In the genomic region with DNA sequence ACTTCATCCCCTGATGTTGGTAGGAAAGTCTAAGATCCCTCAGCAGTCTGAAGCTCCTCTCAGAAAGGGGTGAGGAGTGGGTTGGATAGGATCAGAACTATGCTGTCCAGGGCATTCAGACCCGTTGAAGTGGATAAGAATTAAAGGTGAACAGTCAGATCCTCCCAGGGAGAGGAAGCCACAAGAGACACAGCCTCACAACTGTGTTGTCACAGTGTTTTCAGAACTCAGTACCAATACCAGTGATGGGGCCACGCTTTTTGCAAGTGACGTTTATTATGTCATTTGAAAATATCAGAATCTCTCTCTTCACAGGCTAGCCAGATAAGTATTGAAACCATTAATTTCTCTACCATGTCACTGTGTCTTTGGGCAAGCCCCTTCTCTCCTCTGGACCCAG, we compare ENCODE assay signal across 9 cellular contexts. TPM values are rescaled to one million over a fixed set of nuclear protein-coding genes. Genes with fewer than 3 reads are reported as not detected.
DNase-seq lines count a peak whose midpoint lies in the region; ATAC-seq, FAIRE-seq and TF ChIP-seq lines count a peak whose summit lies in the region.
"Had no signal": no experiment of that assay in that cellular context is flagged by ENCODE, and none has a peak within 500 bp of the region (broad histone marks: within the 10 kb centered on the region; RNA-seq: fewer than 3 reads in every experiment).

No MANE protein-coding gene starts in this region.

- DNase-seq in activated naive CD4-positive, alpha-beta T cell treated with anti-CD3 and anti-CD28 coated beads, Interleukin-2, amount 50 U/mL, for 72 hours (ENCODE audit: low spot score in 2 of 2): no peak
- DNase-seq in activated naive CD4-positive, alpha-beta T cell treated with Interleukin-2 at 50 U/mL for 16 hours: no peak
- DNase-seq in endothelial cell of umbilical vein (ENCODE audit: low read depth, low spot score) (no peak), superior temporal gyrus (ENCODE audit: extremely low spot score) (peak; percentile 64), NCI-H1105 treated with DMSO at 0.1 percent for 48 hours (lab: John Stamatoyannopoulos, UW) (no peak), NCI-H1694 (lab: John Stamatoyannopoulos, UW) (no peak)
- DNase-seq: NCI-H187 had no signal

- dilution Hi-C loops in endothelial cell of umbilical vein (cut with MboI; ENCODE audit: extremely low pct_ligation_motif_present, low sequenced_read_pairs): no loop called here

- ATAC-seq in activated naive CD4-positive, alpha-beta T cell treated with anti-CD3 and anti-CD28 coated beads, Interleukin-2, amount 50 U/mL, for 72 hours: peak; percentile 26 to 73
- ATAC-seq in GM18517 (IDR thresholded peaks at IDR 0.05; ENCODE audit: unreplicated experiment): no peak

- intact Hi-C loops in endothelial cell of umbilical vein (cut with micrococcal nuclease): loop anchor here (2.0 to 10.0 kb wide), 3 partner anchors 238 to 342 kb away; a partner anchor contains a TSS

- H2AFZ ChIP-seq in OCI-LY3 (ENCODE audit: low read depth, low read length) (0 out of 2 replicates have a peak overlapping the region, but pooled peaks have one; percentile 33), endothelial cell of umbilical vein (ENCODE audit: low read depth, low read length) (peak overlapping the region; percentile 61)

- no peaks in the 10 kb centered on the region for H3K36me3 Mint-ChIP-seq in activated naive CD4-positive, alpha-beta T cell treated with anti-CD3 and anti-CD28 coated beads, Interleukin-2, amount 50 U/mL, for 72 hours

- no peaks in the 10 kb centered on the region for H3K36me3 ChIP-seq in OCI-LY3 (replicated peaks; ENCODE audit: low read depth, low read length)
- no peaks in the 10 kb centered on the region for H3K36me3 ChIP-seq in endothelial cell of umbilical vein (ENCODE audit: control insufficient read depth in 2 of 2, extremely low read depth in 1 of 2, insufficient read depth in 2 of 2, low read length in 2 of 2)

- H3K4me2 ChIP-seq in OCI-LY3 (ENCODE audit: low read length): no peak overlapping the region
- H3K4me2 ChIP-seq in endothelial cell of umbilical vein (ENCODE audit: insufficient read depth, low read length): no peak overlapping the region

- no peaks in the 10 kb centered on the region for H3K27me3 ChIP-seq in OCI-LY3 (ENCODE audit: low read depth, low read length)
- H3K27me3 ChIP-seq in endothelial cell of umbilical vein (ENCODE audit: control insufficient read depth in 2 of 2, insufficient read depth in 2 of 2, low read length in 2 of 2): no peaks in the 10 kb centered on the region

- FAIRE-seq in endothelial cell of umbilical vein (lab: Jason Lieb, UNC): no peak

- H4K20me1 ChIP-seq in OCI-LY3 (ENCODE audit: insufficient read depth, low read length) (no peaks in the 10 kb centered on the region), endothelial cell of umbilical vein (replicated peaks; ENCODE audit: control insufficient read depth, extremely low read depth, insufficient read depth, low read length) (no peaks in the 10 kb centered on the region)

- no peaks in the 10 kb centered on the region for H3K9me1 ChIP-seq in endothelial cell of umbilical vein (replicated peaks; ENCODE audit: control insufficient read depth, extremely low read depth, insufficient read depth, low read length)

- no peak overlapping the region for H3K4me3 ChIP-seq in OCI-LY3 (ENCODE audit: low read length)
- no peak overlapping the region for H3K4me3 ChIP-seq in endothelial cell of umbilical vein (replicated peaks in 1 of 3; ENCODE audit: insufficient read depth in 1 of 3, low read depth in 1 of 3, low read length in 3 of 3)

- CTCF ChIA-PET in endothelial cell of umbilical vein (lab: Charles Lee): interaction anchor here (1.0 to 2.5 kb wide), 27 partner anchors 10 to 760 kb away, joined by 3 to 22 read pairs (median 5); a partner anchor contains a TSS

- H3K27ac ChIP-seq in OCI-LY3 (ENCODE audit: low read length) (no peak overlapping the region), endothelial cell of umbilical vein (ENCODE audit: insufficient read depth, low read depth, low read length) (no peak overlapping the region)

- peaks cover 12% of the 10 kb centered on the region for H3K4me1 ChIP-seq in OCI-LY3 (ENCODE audit: low read length)
- H3K4me1 ChIP-seq in endothelial cell of umbilical vein (ENCODE audit: control insufficient read depth, extremely low read depth, insufficient read depth, low read length): peaks cover 10% of the 10 kb centered on the region

- no peak for TF ChIP-seq CTCF in OCI-LY3 (IDR thresholded peaks at IDR 0.05; ENCODE audit: low read depth, low read length)
- no peak for TF ChIP-seq CTCF in endothelial cell of umbilical vein (IDR thresholded peaks at IDR 0.05; ENCODE audit: extremely low read depth in 1 of 2, insufficient read depth in 1 of 2, low read depth in 1 of 2, low read length in 2 of 2)

- BruUV-seq in endothelial cell of umbilical vein (replicated peaks; lab: Mats Ljungman, UMichigan): no TSS peak

- no peak for TF ChIP-seq POLR2A in endothelial cell of umbilical vein (IDR thresholded peaks at IDR 0.05; ENCODE audit: low read depth, low read length)

- H3K79me2 ChIP-seq in OCI-LY3 (ENCODE audit: low read length): no peaks in the 10 kb centered on the region
- H3K79me2 ChIP-seq in endothelial cell of umbilical vein (ENCODE audit: control insufficient read depth, insufficient read depth, low read length): no peaks in the 10 kb centered on the region

- no peak overlapping the region for H3K27ac Mint-ChIP-seq in activated naive CD4-positive, alpha-beta T cell treated with anti-CD3 and anti-CD28 coated beads, Interleukin-2, amount 50 U/mL, for 72 hours

- H3K9me3 Mint-ChIP-seq in activated naive CD4-positive, alpha-beta T cell treated with anti-CD3 and anti-CD28 coated beads, Interleukin-2, amount 50 U/mL, for 72 hours: no peaks in the 10 kb centered on the region

- no peaks in the 10 kb centered on the region for H3K9me3 ChIP-seq in OCI-LY3 (ENCODE audit: insufficient read depth, low read length)
- no peaks in the 10 kb centered on the region for H3K9me3 ChIP-seq in endothelial cell of umbilical vein (replicated peaks; ENCODE audit: control insufficient read depth, insufficient read depth, low read length)

- POLR2A ChIA-PET in endothelial cell of umbilical vein (lab: Charles Lee): no interaction called here

- H3K9ac ChIP-seq in OCI-LY3 (ENCODE audit: low read length) (no peak overlapping the region), endothelial cell of umbilical vein (replicated peaks; ENCODE audit: extremely low read depth, insufficient read depth, low read length) (peak overlapping the region; percentile 43)

TF ChIP-seq in endothelial cell of umbilical vein, 7 proteins besides CTCF, POLR2A, EP300 and RAD21:
- no peak for TF ChIP-seq GATA2 (IDR thresholded peaks at IDR 0.05; ENCODE audit: insufficient read depth, insufficient read length, low read depth, low read length)
- TF ChIP-seq EZH2 (IDR thresholded peaks at IDR 0.05; ENCODE audit: borderline replicate concordance, low read depth, low read length, severe bottlenecking): no peak
- TF ChIP-seq JUN (IDR thresholded peaks at IDR 0.05; ENCODE audit: borderline replicate concordance, insufficient read depth, insufficient read length, low read depth): no peak
- TF ChIP-seq, protein P1, sequence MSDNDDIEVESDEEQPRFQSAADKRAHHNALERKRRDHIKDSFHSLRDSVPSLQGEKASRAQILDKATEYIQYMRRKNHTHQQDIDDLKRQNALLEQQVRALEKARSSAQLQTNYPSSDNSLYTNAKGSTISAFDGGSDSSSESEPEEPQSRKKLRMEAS (IDR thresholded peaks at IDR 0.05; ENCODE audit: insufficient read depth, insufficient read length): no peak
- TF ChIP-seq POLR2AphosphoS5 (IDR thresholded peaks at IDR 0.05; ENCODE audit: insufficient read depth, low read depth, low read length): no peak
- no peak for TF ChIP-seq FOS (IDR thresholded peaks at IDR 0.05; ENCODE audit: borderline replicate concordance, insufficient read depth, low read length)
- TF ChIP-seq MYC (IDR thresholded peaks at IDR 0.05; ENCODE audit: low read depth, low read length): no peak

RNA-seq across cellular contexts. Expression of a gene that starts 15.4 kb away (rescaled TPM):
- 10 to 100 TPM; 56.4 to 59.9 TPM for total RNA-seq in activated naive CD4-positive, alpha-beta T cell treated with anti-CD3 and anti-CD28 coated beads, Interleukin-2, amount 50 U/mL, for 72 hours
- total RNA-seq in endothelial cell of umbilical vein: 44.8 and 52.4 TPM in 2 replicates
- polyA plus RNA-seq in endothelial cell of umbilical vein: 10.7 and 15.4 TPM in 2 replicates
- polyA plus RNA-seq in endothelial cell of umbilical vein (2011; cell fraction: cytosol; rRNA removed): 17.2 and 18.5 TPM in 2 replicates
- 29.9 and 42.8 TPM in 2 replicates for polyA plus RNA-seq in endothelial cell of umbilical vein (2011; cell fraction: nucleus; rRNA removed)
- polyA plus RNA-seq in endothelial cell of umbilical vein (2012): 26.0 and 30.8 TPM in 2 replicates
- polyA minus RNA-seq in endothelial cell of umbilical vein: 39.4 and 47.1 TPM in 2 replicates
- 22.6 TPM for polyA minus RNA-seq in endothelial cell of umbilical vein (2011; cell fraction: cytosol; rRNA and poly(A)+ RNA removed)
- 45.9 and 72.6 TPM in 2 replicates for polyA minus RNA-seq in endothelial cell of umbilical vein (2011; cell fraction: nucleus; rRNA and poly(A)+ RNA removed)
